In the genomic region with DNA sequence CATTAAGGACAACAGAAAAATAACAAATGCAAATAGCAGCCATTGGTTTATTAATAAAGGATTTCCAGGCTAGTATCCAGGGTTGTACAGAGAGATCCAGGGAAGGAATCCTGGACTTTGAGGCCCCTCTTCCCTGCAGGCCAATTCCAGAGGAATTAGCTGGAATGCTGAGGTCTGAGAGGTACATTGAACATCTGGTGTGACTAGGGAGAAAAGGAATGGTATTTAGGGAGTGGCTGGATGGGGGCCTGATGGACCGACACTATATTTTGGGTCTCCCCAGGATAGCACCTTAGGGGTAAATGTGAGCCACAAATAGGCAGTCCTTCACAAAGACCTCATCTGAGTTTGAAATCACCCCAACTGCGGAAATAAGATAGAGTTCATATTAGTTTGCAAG, we compare ENCODE assay signal across 22 cellular contexts.
DNase-seq lines count a peak whose midpoint lies in the region; ATAC-seq, FAIRE-seq and TF ChIP-seq lines count a peak whose summit lies in the region.
"Had no signal": no experiment of that assay in that cellular context is flagged by ENCODE, and none has a peak within 500 bp of the region (broad histone marks: within the 10 kb centered on the region; RNA-seq: fewer than 3 reads in every experiment).

No MANE protein-coding gene starts in this region.

- no peak overlapping the region for H4K8ac ChIP-seq in mesendoderm (ENCODE audit: low read depth, low read length)

- TF ChIP-seq EP300 in gastroesophageal sphincter (IDR thresholded peaks at IDR 0.05): no peak

- no peak overlapping the region for H3K23ac ChIP-seq in mesendoderm (ENCODE audit: low read length)

- H3K36me3 Mint-ChIP-seq in activated CD4-positive, alpha-beta T cell treated with anti-CD3 and anti-CD28 coated beads for 36 hours (ENCODE audit: low read depth): no peaks in the 10 kb centered on the region
- H3K36me3 Mint-ChIP-seq: CD4-positive, CD25-positive, alpha-beta regulatory T cell; CD8-positive, alpha-beta T cell had no signal

- no peak overlapping the region for H3K9ac ChIP-seq in mesendoderm (ENCODE audit: low read length)
- H3K9ac ChIP-seq: BLaER1, GM23248 had no signal

- peak overlapping the region; percentile 93 for H3K27ac ChIP-seq in RWPE2 (ENCODE audit: poor library complexity, severe bottlenecking)
- no peak overlapping the region for H3K27ac ChIP-seq in mesendoderm (ENCODE audit: low read depth, low read length)
- no peak overlapping the region for H3K27ac ChIP-seq in gastroesophageal sphincter
- H3K27ac ChIP-seq in upper lobe of right lung: no peak overlapping the region
- H3K27ac ChIP-seq: BLaER1, C4-2B, GM23248 had no signal

- DNase-seq in RPMI7951 (ENCODE audit: low read depth) (peak; percentile 36), RWPE2 (ENCODE audit: low spot score) (no peak), mesendoderm (peak; percentile 7), urothelium cell line (ENCODE audit: low spot score) (peak; percentile 15), upper lobe of right lung (no peak)
- DNase-seq in activated CD4-positive, alpha-beta T cell treated with anti-CD3 and anti-CD28 coated beads for 36 hours: no peak
- DNase-seq: Caco-2; CD4-positive, CD25-positive, alpha-beta regulatory T cell; CD8-positive, alpha-beta T cell; DMS153; DND-41; GM23248; H7; HCEC 1CT had no signal

- no peak overlapping the region for H3K27ac Mint-ChIP-seq in activated CD4-positive, alpha-beta T cell treated with anti-CD3 and anti-CD28 coated beads for 36 hours
- H3K27ac Mint-ChIP-seq: B cell; CD4-positive, CD25-positive, alpha-beta regulatory T cell; CD8-positive, alpha-beta T cell had no signal

- no peak for FAIRE-seq in urothelium cell line (lab: Jason Lieb, UNC)
- FAIRE-seq: G401.6, GM12892, GM19239, H1 had no signal

- H3K56ac ChIP-seq in mesendoderm (ENCODE audit: low read length): no peak overlapping the region

- H3K27me3 ChIP-seq in RWPE2 (ENCODE audit: insufficient read depth, poor library complexity, severe bottlenecking) (no peaks in the 10 kb centered on the region), mesendoderm (ENCODE audit: insufficient read depth, low read length, poor library complexity) (no peaks in the 10 kb centered on the region), gastroesophageal sphincter (peaks cover 5% of the 10 kb centered on the region), upper lobe of right lung (peaks cover 2% of the 10 kb centered on the region)
- H3K27me3 ChIP-seq: BLaER1 had no signal

- no peak overlapping the region for H3K18ac ChIP-seq in mesendoderm (ENCODE audit: low read length)

- CTCF ChIA-PET in activated CD4-positive, alpha-beta T cell treated with anti-CD3 and anti-CD28 coated beads for 36 hours (lab: Charles Lee): no interaction called here

- no peak overlapping the region for H3K4ac ChIP-seq in mesendoderm (ENCODE audit: low read depth, low read length)

- H2BK5ac ChIP-seq in mesendoderm (ENCODE audit: low read length): no peak overlapping the region

- H4K5ac ChIP-seq in mesendoderm (ENCODE audit: low read length): no peak overlapping the region

- no peaks in the 10 kb centered on the region for H3K9me3 Mint-ChIP-seq in activated CD4-positive, alpha-beta T cell treated with anti-CD3 and anti-CD28 coated beads for 36 hours (ENCODE audit: low read depth)
- H3K9me3 Mint-ChIP-seq: CD8-positive, alpha-beta T cell had no signal

- peaks cover 11% of the 10 kb centered on the region for H3K27me3 Mint-ChIP-seq in activated CD4-positive, alpha-beta T cell treated with anti-CD3 and anti-CD28 coated beads for 36 hours
- H3K27me3 Mint-ChIP-seq: CD4-positive, CD25-positive, alpha-beta regulatory T cell had no signal

- no peaks in the 10 kb centered on the region for H3K79me1 ChIP-seq in mesendoderm (ENCODE audit: low read length)

- no peak for TF ChIP-seq POLR2A in gastroesophageal sphincter (IDR thresholded peaks at IDR 0.05)

- no CpG with 5 or more reads among the region's 2 CpGs for whole genome bisulfite sequencing in mesendoderm (ENCODE audit: extremely low coverage, insufficient coverage, low lambda C conversion rate)
- 71 to 75% methylated on average over 2 of the region's 2 CpGs for WGBS in gastroesophageal sphincter (ENCODE audit: low coverage in 1 of 2), 2 donors

- peak; percentile 84 for ATAC-seq in RWPE2 (ENCODE audit: low read depth)
- ATAC-seq in gastroesophageal sphincter: no peak
- ATAC-seq in upper lobe of right lung: no peak
- no peak for ATAC-seq in activated CD4-positive, alpha-beta T cell treated with anti-CD3 and anti-CD28 coated beads for 36 hours
- ATAC-seq: CD8-positive, alpha-beta T cell had no signal

- H3K4me1 Mint-ChIP-seq in activated CD4-positive, alpha-beta T cell treated with anti-CD3 and anti-CD28 coated beads for 36 hours: no peaks in the 10 kb centered on the region
- H3K4me1 Mint-ChIP-seq: CD4-positive, CD25-positive, alpha-beta regulatory T cell had no signal

- H3K36me3 ChIP-seq in RWPE2 (ENCODE audit: low read depth) (no peaks in the 10 kb centered on the region), mesendoderm (ENCODE audit: control insufficient read depth, insufficient read depth, low read length) (no peaks in the 10 kb centered on the region), gastroesophageal sphincter (no peaks in the 10 kb centered on the region), upper lobe of right lung (no peaks in the 10 kb centered on the region)
- H3K36me3 ChIP-seq: BLaER1 had no signal

- H3K79me2 ChIP-seq in mesendoderm (ENCODE audit: control insufficient read depth, insufficient read depth, low read length): no peaks in the 10 kb centered on the region

- intact Hi-C loops in upper lobe of right lung (cut with DNase I): no loop called here
- intact Hi-C loops in activated CD4-positive, alpha-beta T cell treated with anti-CD3 and anti-CD28 coated beads for 36 hours (cut with DNase I, micrococcal nuclease): no loop called here

- TF ChIP-seq CTCF in RWPE2 (IDR thresholded peaks at IDR 0.05; ENCODE audit: poor library complexity, severe bottlenecking) (no peak), gastroesophageal sphincter (IDR thresholded peaks at IDR 0.05) (no peak), upper lobe of right lung (IDR thresholded peaks at IDR 0.05) (no peak)

- POLR2A ChIA-PET in activated CD4-positive, alpha-beta T cell treated with anti-CD3 and anti-CD28 coated beads for 36 hours (lab: Charles Lee): no interaction called here

- no peak overlapping the region for H2AK5ac ChIP-seq in mesendoderm (ENCODE audit: low read length)

- H2BK120ac ChIP-seq in mesendoderm (ENCODE audit: low read depth, low read length): no peak overlapping the region

- H3K4me3 ChIP-seq in RWPE2 (ENCODE audit: severe bottlenecking) (no peak overlapping the region), mesendoderm (ENCODE audit: low read length) (no peak overlapping the region), gastroesophageal sphincter (no peak overlapping the region), upper lobe of right lung (no peak overlapping the region)
- H3K4me3 ChIP-seq: BLaER1, GM23248 had no signal

- H3K4me3 Mint-ChIP-seq in activated CD4-positive, alpha-beta T cell treated with anti-CD3 and anti-CD28 coated beads for 36 hours: no peak overlapping the region
- H3K4me3 Mint-ChIP-seq: B cell; CD4-positive, CD25-positive, alpha-beta regulatory T cell; CD8-positive, alpha-beta T cell had no signal

- H3K4me2 ChIP-seq in mesendoderm (ENCODE audit: low read length): no peak overlapping the region
- H3K4me2 ChIP-seq: BLaER1 had no signal

- H3K9me3 ChIP-seq in RWPE2 (ENCODE audit: severe bottlenecking): no peaks in the 10 kb centered on the region
- no peaks in the 10 kb centered on the region for H3K9me3 ChIP-seq in gastroesophageal sphincter
- H3K9me3 ChIP-seq in upper lobe of right lung: no peaks in the 10 kb centered on the region
- H3K9me3 ChIP-seq: BLaER1, Caco-2 had no signal

- no peak overlapping the region for H2BK15ac ChIP-seq in mesendoderm (replicated peaks; ENCODE audit: low read depth)

- H3K4me1 ChIP-seq in RWPE2 (ENCODE audit: insufficient read depth, poor library complexity, severe bottlenecking) (peaks cover 24% of the 10 kb centered on the region), mesendoderm (ENCODE audit: control insufficient read depth, low read depth, low read length) (no peaks in the 10 kb centered on the region), gastroesophageal sphincter (peaks cover 0 to under 1% (median 0%) of the 10 kb centered on the region in 3 donors), upper lobe of right lung (no peaks in the 10 kb centered on the region)
- H3K4me1 ChIP-seq: BLaER1, Caco-2 had no signal

Comparison
In these comparisons a context has a peak if more than half of its experiments do, and no peak if none do; other contexts are left out.
1. DNase-seq: peak in RPMI7951 (single experiment), mesendoderm (single experiment) and urothelium cell line (single experiment); none in RWPE2 (single experiment), upper lobe of right lung (single experiment) and activated CD4-positive, alpha-beta T cell treated with anti-CD3 and anti-CD28 coated beads for 36 hours (single experiment).